Comparison of ENCODE assay signal across 24 cellular contexts in genomic region chr14:39276579-39277114, GRCh38. TPM values are rescaled to one million over a fixed set of nuclear protein-coding genes. Genes with fewer than 3 reads are reported as not detected.
A peak's percentile ranks its signal among the peaks of the same experiment; 100 is the strongest.
DNase-seq lines count a peak whose midpoint lies in the region; ATAC-seq and TF ChIP-seq lines count a peak whose summit lies in the region.
"Had no signal": no experiment of that assay in that cellular context is flagged by ENCODE, and none has a peak within 500 bp of the region (broad histone marks: within the 10 kb centered on the region; RNA-seq: fewer than 3 reads in every experiment).

No MANE protein-coding gene starts in this region.

- no peaks in the 10 kb centered on the region for H3K27me3 ChIP-seq in ascending aorta
- H3K27me3 ChIP-seq: adrenal gland, BE2C, brain microvascular endothelial cell, upper lobe of right lung had no signal

- H3K4me1 Mint-ChIP-seq in activated naive CD4-positive, alpha-beta T cell treated with anti-CD3 and anti-CD28 coated beads, Interleukin-2, amount 50 U/mL, for 24 hours: peaks cover 64% of the 10 kb centered on the region
- peaks cover 27% of the 10 kb centered on the region for H3K4me1 Mint-ChIP-seq in activated T-helper 17 cell treated with anti-CD3 and anti-CD28 coated beads, Interleukin-2, amount 50 U/mL, for 72 hours
- H3K4me1 Mint-ChIP-seq in mesothelial cell of epicardium (peaks cover 15% of the 10 kb centered on the region), type B pancreatic cell (ENCODE audit: unreplicated experiment) (peaks cover 5% of the 10 kb centered on the region)

- H3K27ac Mint-ChIP-seq in activated naive CD4-positive, alpha-beta T cell treated with anti-CD3 and anti-CD28 coated beads, Interleukin-2, amount 50 U/mL, for 24 hours: peak overlapping the region; percentile 83
- no peak overlapping the region for H3K27ac Mint-ChIP-seq in activated naive CD4-positive, alpha-beta T cell treated with anti-CD3 and anti-CD28 coated beads, Interleukin-2, amount 50 U/mL, for 72 hours
- H3K27ac Mint-ChIP-seq in activated T-helper 17 cell treated with anti-CD3 and anti-CD28 coated beads, Interleukin-2, amount 50 U/mL, for 72 hours: peak overlapping the region; percentile 86
- H3K27ac Mint-ChIP-seq in mesothelial cell of epicardium (peak overlapping the region; percentile 56), type B pancreatic cell (peak overlapping the region; percentile 5)
- H3K27ac Mint-ChIP-seq: T-helper 1 cell treated with Interleukin-12 subunit alpha and Interleukin-12 subunit beta and Interleukin-4 antibody, amounts not matched to agents 30 μg/mL and 1 μg/mL, for 36 hours had no signal

- ATAC-seq in activated naive CD4-positive, alpha-beta T cell treated with anti-CD3 and anti-CD28 coated beads, Interleukin-2, amount 50 U/mL, for 72 hours: no peak
- ATAC-seq in activated T-helper 17 cell treated with anti-CD3 and anti-CD28 coated beads, Interleukin-2, amount 50 U/mL, for 72 hours (replicated peaks): no peak
- ATAC-seq: left ventricle myocardium superior, upper lobe of right lung had no signal

- TF ChIP-seq CTCF in mesothelial cell of epicardium (IDR thresholded peaks at IDR 0.05; ENCODE audit: unreplicated experiment) (no peak), type B pancreatic cell (conservative IDR thresholded peaks at IDR 0.05) (no peak), ascending aorta (IDR thresholded peaks at IDR 0.05) (no peak)

- H3K36me3 ChIP-seq in ascending aorta: peaks cover 12 to 13% of the 10 kb centered on the region in 2 donors
- H3K36me3 ChIP-seq: adrenal gland, brain microvascular endothelial cell had no signal

- H3K9me3 ChIP-seq in ascending aorta: no peaks in the 10 kb centered on the region
- H3K9me3 ChIP-seq: adrenal gland, BE2C, upper lobe of right lung had no signal

- H3K4me1 ChIP-seq in ascending aorta: peaks cover 0 to 2% of the 10 kb centered on the region in 2 donors
- H3K4me1 ChIP-seq: BE2C, upper lobe of right lung had no signal

- DNase-seq in activated naive CD4-positive, alpha-beta T cell treated with anti-CD3 and anti-CD28 coated beads, Interleukin-2, amount 50 U/mL, for 72 hours (ENCODE audit: low spot score in 2 of 2): no peak
- DNase-seq in mesothelial cell of epicardium (ENCODE audit: low spot score in 2 of 2, unreplicated experiment in 2 of 2) (no peak), type B pancreatic cell (ENCODE audit: extremely low spot score, unreplicated experiment) (no peak), AG08396 (ENCODE audit: low spot score) (no peak), ascending aorta (ENCODE audit: low spot score in 2 of 2) (no peak)
- no peak for DNase-seq in activated CD4-positive, CD25-positive, alpha-beta regulatory T cell treated with anti-CD3 and anti-CD28 coated beads, Interleukin-2, amount 50 U/mL, for 72 hours
- DNase-seq: activated CD4-positive, alpha-beta T cell treated with anti-CD3 and anti-CD28 coated beads for 48 hours; activated effector memory CD4-positive, alpha-beta T cell treated with Interleukin-2 at 50 U/mL for 16 hours; adrenal gland; BE2C; brain microvascular endothelial cell; effector CD8-positive, alpha-beta T cell; erythroblast; H7; hypothalamus; left ventricle myocardium superior; NCI-H1092 treated with DMSO at 0.1 percent for 48 hours; NCI-H187 treated with DMSO at 0.1 percent for 48 hours; NCI-H226; substantia nigra; upper lobe of right lung had no signal

- H3K27ac ChIP-seq in ascending aorta: no peak overlapping the region
- H3K27ac ChIP-seq: adrenal gland, brain microvascular endothelial cell, upper lobe of right lung had no signal

- H3K4me3 Mint-ChIP-seq in activated naive CD4-positive, alpha-beta T cell treated with anti-CD3 and anti-CD28 coated beads, Interleukin-2, amount 50 U/mL, for 24 hours: no peak overlapping the region
- no peak overlapping the region for H3K4me3 Mint-ChIP-seq in activated T-helper 17 cell treated with anti-CD3 and anti-CD28 coated beads, Interleukin-2, amount 50 U/mL, for 72 hours
- H3K4me3 Mint-ChIP-seq in mesothelial cell of epicardium: no peak overlapping the region
- no peak overlapping the region for H3K4me3 Mint-ChIP-seq in type B pancreatic cell
- H3K4me3 Mint-ChIP-seq: T-helper 1 cell treated with Interleukin-12 subunit alpha and Interleukin-12 subunit beta and Interleukin-4 antibody, amounts not matched to agents 30 μg/mL and 1 μg/mL, for 36 hours had no signal

- no peaks in the 10 kb centered on the region for H3K27me3 Mint-ChIP-seq in activated naive CD4-positive, alpha-beta T cell treated with anti-CD3 and anti-CD28 coated beads, Interleukin-2, amount 50 U/mL, for 24 hours
- no peaks in the 10 kb centered on the region for H3K27me3 Mint-ChIP-seq in activated T-helper 17 cell treated with anti-CD3 and anti-CD28 coated beads, Interleukin-2, amount 50 U/mL, for 72 hours
- H3K27me3 Mint-ChIP-seq in mesothelial cell of epicardium (ENCODE audit: low read depth) (no peaks in the 10 kb centered on the region), type B pancreatic cell (no peaks in the 10 kb centered on the region)

- H3K4me3 ChIP-seq in ascending aorta: no peak overlapping the region
- H3K4me3 ChIP-seq: adrenal gland, upper lobe of right lung had no signal

- H3K36me3 Mint-ChIP-seq in activated naive CD4-positive, alpha-beta T cell treated with anti-CD3 and anti-CD28 coated beads, Interleukin-2, amount 50 U/mL, for 24 hours: peaks cover 33% of the 10 kb centered on the region
- H3K36me3 Mint-ChIP-seq in activated naive CD4-positive, alpha-beta T cell treated with anti-CD3 and anti-CD28 coated beads, Interleukin-2, amount 50 U/mL, for 72 hours: peaks cover 16 to 52% of the 10 kb centered on the region in 2 donors
- peaks cover 45% of the 10 kb centered on the region for H3K36me3 Mint-ChIP-seq in activated T-helper 17 cell treated with anti-CD3 and anti-CD28 coated beads, Interleukin-2, amount 50 U/mL, for 72 hours (ENCODE audit: low read depth)
- peaks cover 39% of the 10 kb centered on the region for H3K36me3 Mint-ChIP-seq in mesothelial cell of epicardium
- peaks cover 26% of the 10 kb centered on the region for H3K36me3 Mint-ChIP-seq in type B pancreatic cell

- intact Hi-C loops in ascending aorta (cut with DNase I): no loop called here

- H3K9me3 Mint-ChIP-seq in activated naive CD4-positive, alpha-beta T cell treated with anti-CD3 and anti-CD28 coated beads, Interleukin-2, amount 50 U/mL, for 24 hours: peaks cover 6% of the 10 kb centered on the region
- H3K9me3 Mint-ChIP-seq in activated naive CD4-positive, alpha-beta T cell treated with anti-CD3 and anti-CD28 coated beads, Interleukin-2, amount 50 U/mL, for 72 hours: peaks cover 0 to 8% of the 10 kb centered on the region in 2 donors
- H3K9me3 Mint-ChIP-seq in activated T-helper 17 cell treated with anti-CD3 and anti-CD28 coated beads, Interleukin-2, amount 50 U/mL, for 72 hours: no peaks in the 10 kb centered on the region
- H3K9me3 Mint-ChIP-seq in mesothelial cell of epicardium (peaks cover 27% of the 10 kb centered on the region), type B pancreatic cell (peaks cover 3% of the 10 kb centered on the region)

RNA-seq across cellular contexts. Expression of gene MIA2, which starts 42.9 kb away (rescaled TPM):
- total RNA-seq in activated naive CD4-positive, alpha-beta T cell treated with anti-CD3 and anti-CD28 coated beads, Interleukin-2, amount 50 U/mL, for 72 hours: 10 to 100 TPM; 17.6 to 19.0 TPM
- 10 to 100 TPM; 15.4 to 17.7 TPM for total RNA-seq in activated T-helper 17 cell treated with anti-CD3 and anti-CD28 coated beads, Interleukin-2, amount 50 U/mL, for 72 hours
- total RNA-seq in mesothelial cell of epicardium (18.9 to 21.3 TPM (median 19.7 TPM) in 3 replicates), type B pancreatic cell (ENCODE audit: low replicate concordance) (23.5 and 37.6 TPM in 2 replicates), ascending aorta (14.4 TPM)

Comparison
In these comparisons a context has a peak if more than half of its experiments do, and no peak if none do; other contexts are left out.
1. H3K27ac Mint-ChIP-seq: peak in activated naive CD4-positive, alpha-beta T cell treated with anti-CD3 and anti-CD28 coated beads, Interleukin-2, amount 50 U/mL, for 24 hours (single experiment), activated T-helper 17 cell treated with anti-CD3 and anti-CD28 coated beads, Interleukin-2, amount 50 U/mL, for 72 hours (single experiment), mesothelial cell of epicardium (single experiment) and type B pancreatic cell (single experiment); none in activated naive CD4-positive, alpha-beta T cell treated with anti-CD3 and anti-CD28 coated beads, Interleukin-2, amount 50 U/mL, for 72 hours (0 of 2).